ENCODE assay signal across 10 cellular contexts in the genomic region with DNA sequence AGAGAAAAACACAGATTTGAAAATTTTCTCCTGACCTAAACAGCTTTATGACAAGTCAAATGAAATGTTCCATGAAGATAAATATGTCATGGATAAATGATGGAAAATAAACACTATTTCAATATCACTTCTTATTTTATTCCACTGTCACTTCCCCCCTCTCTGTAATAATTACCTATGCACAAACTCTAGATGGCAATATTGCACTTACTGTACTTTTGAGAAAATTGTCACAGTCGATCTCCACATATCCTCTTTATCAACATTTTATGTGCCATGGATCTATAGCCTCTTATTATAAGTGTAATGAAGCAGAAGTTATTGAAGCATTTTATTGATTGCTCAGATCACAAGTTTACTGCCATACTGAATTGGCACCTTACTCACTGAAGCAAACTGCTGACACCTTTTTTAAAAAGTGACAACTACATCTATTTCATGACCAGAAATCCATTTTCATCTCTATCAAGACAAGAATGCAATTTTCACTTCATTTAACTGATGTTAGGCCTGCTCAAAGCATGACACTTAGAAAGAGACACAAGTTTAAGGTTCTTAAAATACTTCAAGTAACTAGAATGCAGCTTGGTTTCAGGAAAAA.
DNase-seq lines count a peak whose midpoint lies in the region; ATAC-seq, FAIRE-seq and TF ChIP-seq lines count a peak whose summit lies in the region.
"Had no signal": no experiment of that assay in that cellular context is flagged by ENCODE, and none has a peak within 500 bp of the region (broad histone marks: within the 10 kb centered on the region; RNA-seq: fewer than 3 reads in every experiment).

No MANE protein-coding gene starts in this region.

- no peaks in the 10 kb centered on the region for H3K27me3 ChIP-seq in DOHH2 (ENCODE audit: control insufficient read depth, low read length)
- no peaks in the 10 kb centered on the region for H3K27me3 ChIP-seq in Karpas-422 (ENCODE audit: low read length)
- H3K27me3 ChIP-seq: esophagus squamous epithelium had no signal

- H3K9me3 ChIP-seq in DOHH2 (ENCODE audit: control insufficient read depth, insufficient read depth, low read length) (no peaks in the 10 kb centered on the region), Karpas-422 (ENCODE audit: low read length) (no peaks in the 10 kb centered on the region)
- H3K9me3 ChIP-seq: esophagus squamous epithelium had no signal

- no peaks in the 10 kb centered on the region for H3K36me3 Mint-ChIP-seq in nephron progenitor cell (ENCODE audit: low read depth)
- no peaks in the 10 kb centered on the region for H3K36me3 Mint-ChIP-seq in stimulated activated memory B cell treated with anti-CD40 and anti-IgM and Interleukin-4, amounts not matched to agents 10 μg/mL and 1 μg/mL and 100 μg/mL, for 72 hours

- H3K4me1 ChIP-seq in DOHH2 (ENCODE audit: control insufficient read depth, low read length), result no peaks in the 10 kb centered on the region
- no peaks in the 10 kb centered on the region for H3K4me1 ChIP-seq in Karpas-422 (ENCODE audit: low read length)
- H3K4me1 ChIP-seq: esophagus squamous epithelium had no signal

- no peaks in the 10 kb centered on the region for H3K9me3 Mint-ChIP-seq in nephron progenitor cell
- H3K9me3 Mint-ChIP-seq in stimulated activated memory B cell treated with anti-CD40 and anti-IgM and Interleukin-4, amounts not matched to agents 10 μg/mL and 1 μg/mL and 100 μg/mL, for 72 hours, result no peaks in the 10 kb centered on the region

- no peaks in the 10 kb centered on the region for H4K20me1 ChIP-seq in DOHH2 (ENCODE audit: control insufficient read depth, insufficient read depth, low read depth, low read length)
- no peaks in the 10 kb centered on the region for H4K20me1 ChIP-seq in Karpas-422 (ENCODE audit: insufficient read depth, low read depth, low read length)

- H3K4me2 ChIP-seq in DOHH2 (ENCODE audit: low read length) (no peak overlapping the region), Karpas-422 (ENCODE audit: low read depth, low read length, poor library complexity, severe bottlenecking) (no peak overlapping the region)

- H3K9me2 ChIP-seq in DOHH2 (replicated peaks; ENCODE audit: control insufficient read depth, low read length) (no peaks in the 10 kb centered on the region), Karpas-422 (replicated peaks; ENCODE audit: insufficient read depth, low read length) (no peaks in the 10 kb centered on the region)

- no peak for ATAC-seq in HG02623 (IDR thresholded peaks at IDR 0.05; ENCODE audit: unreplicated experiment)
- ATAC-seq in stimulated activated memory B cell treated with anti-CD40 and anti-IgM and Interleukin-4, amounts not matched to agents 10 μg/mL and 1 μg/mL and 100 μg/mL, for 72 hours, result no peak

- H3K4me3 ChIP-seq in DOHH2 (ENCODE audit: low read length) (no peak overlapping the region), Karpas-422 (ENCODE audit: low read length) (no peak overlapping the region)
- H3K4me3 ChIP-seq: esophagus squamous epithelium had no signal

- H3K27me3 Mint-ChIP-seq in nephron progenitor cell (ENCODE audit: low read depth, poor library complexity), result peaks cover 3% of the 10 kb centered on the region
- H3K27me3 Mint-ChIP-seq in stimulated activated memory B cell treated with anti-CD40 and anti-IgM and Interleukin-4, amounts not matched to agents 10 μg/mL and 1 μg/mL and 100 μg/mL, for 72 hours, result no peaks in the 10 kb centered on the region

- peaks cover 15% of the 10 kb centered on the region for H3K4me1 Mint-ChIP-seq in nephron progenitor cell
- no peaks in the 10 kb centered on the region for H3K4me1 Mint-ChIP-seq in stimulated activated memory B cell treated with anti-CD40 and anti-IgM and Interleukin-4, amounts not matched to agents 10 μg/mL and 1 μg/mL and 100 μg/mL, for 72 hours

- H3K36me3 ChIP-seq in DOHH2 (ENCODE audit: control insufficient read depth, low read length) (no peaks in the 10 kb centered on the region), Karpas-422 (ENCODE audit: insufficient read depth, low read length) (no peaks in the 10 kb centered on the region)
- H3K36me3 ChIP-seq: esophagus squamous epithelium had no signal

- H3K79me2 ChIP-seq in DOHH2 (ENCODE audit: control insufficient read depth, low read length) (no peaks in the 10 kb centered on the region), Karpas-422 (ENCODE audit: low read length) (no peaks in the 10 kb centered on the region)

- H2AFZ ChIP-seq in Karpas-422 (ENCODE audit: low read length), result no peak overlapping the region

- no peak for FAIRE-seq in RCC 7860 (lab: Jason Lieb, UNC)

- H3K27ac Mint-ChIP-seq in nephron progenitor cell, result no peak overlapping the region
- H3K27ac Mint-ChIP-seq in stimulated activated memory B cell treated with anti-CD40 and anti-IgM and Interleukin-4, amounts not matched to agents 10 μg/mL and 1 μg/mL and 100 μg/mL, for 72 hours, result no peak overlapping the region

- no peak overlapping the region for H3K27ac ChIP-seq in DOHH2 (ENCODE audit: low read depth, low read length)
- no peak overlapping the region for H3K27ac ChIP-seq in Karpas-422 (ENCODE audit: low read length)
- H3K27ac ChIP-seq: esophagus squamous epithelium had no signal

- DNase-seq in Karpas-422 (peak; percentile 59), RCC 7860 (ENCODE audit: low spot score) (peak; percentile 14), inferior parietal cortex (ENCODE audit: extremely low spot score) (peak; percentile 22), nephron progenitor cell (no peak), kidney glomerular epithelial cell (lab: John Stamatoyannopoulos, UW) (no peak)
- DNase-seq: activated CD4-positive, alpha-beta T cell treated with anti-CD3 and anti-CD28 coated beads for 48 hours; esophagus squamous epithelium had no signal

- TF ChIP-seq CTCF in DOHH2 (IDR thresholded peaks at IDR 0.05; ENCODE audit: low read depth, low read length, poor library complexity, severe bottlenecking), result peak; percentile 53
- TF ChIP-seq CTCF in nephron progenitor cell (IDR thresholded peaks at IDR 0.05), result no peak

- H3K9ac ChIP-seq in Karpas-422 (ENCODE audit: low read length), result no peak overlapping the region

- H3F3A ChIP-seq in DOHH2 (ENCODE audit: control insufficient read depth, insufficient read depth), result no peaks in the 10 kb centered on the region

- H3K4me3 Mint-ChIP-seq in nephron progenitor cell, result no peak overlapping the region
- H3K4me3 Mint-ChIP-seq in stimulated activated memory B cell treated with anti-CD40 and anti-IgM and Interleukin-4, amounts not matched to agents 10 μg/mL and 1 μg/mL and 100 μg/mL, for 72 hours, result no peak overlapping the region

Comparison
In these comparisons a context has a peak if more than half of its experiments do, and no peak if none do; other contexts are left out.
1. DNase-seq: peak in Karpas-422 (single experiment), RCC 7860 (single experiment) and inferior parietal cortex (single experiment); none in nephron progenitor cell (single experiment) and kidney glomerular epithelial cell (single experiment).